Comparison of ENCODE assay signal across 15 cellular contexts in genomic region chr21:42702720-42703119, GRCh38.
"Had no signal": no experiment of that assay in that cellular context is flagged by ENCODE, and none has a peak within 500 bp of the region (broad histone marks: within the 10 kb centered on the region; RNA-seq: fewer than 3 reads in every experiment).

No MANE protein-coding gene starts in this region.

- H3K36me3 ChIP-seq: right atrium auricular region had no signal

- H3K27me3 ChIP-seq: right atrium auricular region had no signal

- H3K27ac ChIP-seq: heart left ventricle, right atrium auricular region had no signal

- DNase-seq: effector memory CD8-positive, alpha-beta T cell; foreskin melanocyte; hypothalamus; kidney glomerular epithelial cell; mesendoderm; naive thymus-derived CD4-positive, alpha-beta T cell; stimulated activated CD4-positive, alpha-beta T cell treated with anti-CD3 and anti-CD28 coated beads, Interleukin-4, amount 100 ng/mL, for 1 hour; stimulated activated naive CD8-positive, alpha-beta T cell treated with anti-CD3 and anti-CD28 coated beads, Interleukin-15, amount 100 ng/mL, for 72 hours; substantia nigra; trophoblast cell had no signal

- ATAC-seq: effector memory CD8-positive, alpha-beta T cell; heart left ventricle; naive thymus-derived CD4-positive, alpha-beta T cell; stimulated activated memory B cell treated with anti-CD40 and anti-IgM and Interleukin-4, amounts not matched to agents 10 μg/mL and 1 μg/mL and 100 μg/mL, for 72 hours; stimulated activated naive CD8-positive, alpha-beta T cell treated with anti-CD3 and anti-CD28 coated beads, Interleukin-15, amount 100 ng/mL, for 72 hours had no signal

- H3K4me1 Mint-ChIP-seq: stimulated activated memory B cell treated with anti-CD40 and anti-IgM and Interleukin-4, amounts not matched to agents 10 μg/mL and 1 μg/mL and 100 μg/mL, for 72 hours; stimulated activated naive CD8-positive, alpha-beta T cell treated with anti-CD3 and anti-CD28 coated beads, Interleukin-15, amount 100 ng/mL, for 72 hours had no signal

- H3K4me3 ChIP-seq: heart left ventricle, right atrium auricular region, smooth muscle cell had no signal

- H3K4me3 Mint-ChIP-seq: dendritic cell treated with granulocyte-macrophage colony-stimulating factor and Interleukin-4, amounts not matched to agents 40 ng/mL and 50 ng/mL, for 4 days; effector memory CD8-positive, alpha-beta T cell; naive thymus-derived CD4-positive, alpha-beta T cell; stimulated activated memory B cell treated with anti-CD40 and anti-IgM and Interleukin-4, amounts not matched to agents 10 μg/mL and 1 μg/mL and 100 μg/mL, for 72 hours; stimulated activated naive CD8-positive, alpha-beta T cell treated with anti-CD3 and anti-CD28 coated beads, Interleukin-15, amount 100 ng/mL, for 72 hours had no signal

- H3K4me2 ChIP-seq: smooth muscle cell had no signal

- H3K36me3 Mint-ChIP-seq: stimulated activated memory B cell treated with anti-CD40 and anti-IgM and Interleukin-4, amounts not matched to agents 10 μg/mL and 1 μg/mL and 100 μg/mL, for 72 hours had no signal

- H3K4me1 ChIP-seq: heart left ventricle, right atrium auricular region had no signal

- H3K9me3 Mint-ChIP-seq: effector memory CD8-positive, alpha-beta T cell; stimulated activated naive CD8-positive, alpha-beta T cell treated with anti-CD3 and anti-CD28 coated beads, Interleukin-15, amount 100 ng/mL, for 72 hours had no signal

- H3K27ac Mint-ChIP-seq: dendritic cell treated with granulocyte-macrophage colony-stimulating factor and Interleukin-4, amounts not matched to agents 40 ng/mL and 50 ng/mL, for 4 days; stimulated activated memory B cell treated with anti-CD40 and anti-IgM and Interleukin-4, amounts not matched to agents 10 μg/mL and 1 μg/mL and 100 μg/mL, for 72 hours had no signal

- H3K27me3 Mint-ChIP-seq: dendritic cell treated with granulocyte-macrophage colony-stimulating factor and Interleukin-4, amounts not matched to agents 40 ng/mL and 50 ng/mL, for 4 days; stimulated activated naive CD8-positive, alpha-beta T cell treated with anti-CD3 and anti-CD28 coated beads, Interleukin-15, amount 100 ng/mL, for 72 hours had no signal
